In genomic region chr9:75892168-75892901, GRCh38 we compare ENCODE assay signal across 8 cellular contexts. TPM values are rescaled to one million over a fixed set of nuclear protein-coding genes. Genes with fewer than 3 reads are reported as not detected.
A peak's percentile ranks its signal among the peaks of the same experiment; 100 is the strongest.
DNase-seq lines count a peak whose midpoint lies in the region; ATAC-seq and TF ChIP-seq lines count a peak whose summit lies in the region.

No MANE protein-coding gene starts in this region.

- 2% methylated on average over 22 to 35 of the region's 35 CpGs for WGBS in thyroid gland, 2 donors

- intact Hi-C loops in thyroid gland (cut with DNase I): no loop called here

- H3K27me3 ChIP-seq in WERI-Rb-1 (ENCODE audit: insufficient read depth, low read depth, severe bottlenecking) (peaks cover 18% of the 10 kb centered on the region), muscle layer of colon (ENCODE audit: control insufficient read depth in 1 of 2, insufficient read depth in 2 of 2, low read length in 2 of 2) (no peaks in the 10 kb centered on the region), thyroid gland (no peaks in the 10 kb centered on the region)

- H3K27ac ChIP-seq in WERI-Rb-1 (no peak overlapping the region), muscle layer of colon (ENCODE audit: low read depth, low read length) (no peak overlapping the region), thyroid gland (no peak overlapping the region)

- peak; percentile 13 for DNase-seq in WERI-Rb-1
- DNase-seq in epithelial cell of esophagus (ENCODE audit: low read depth): peak; percentile 15
- DNase-seq in thyroid gland: peak; percentile 32 to 46
- no peak for DNase-seq in dedifferentiated amniotic fluid mesenchymal stem cell (ENCODE audit: extremely low spot score)
- no peak for DNase-seq in GM10248 (ENCODE audit: extremely low spot score)

- POLR2A ChIA-PET in GM10248 (lab: Yijun Ruan, JAX): no interaction called here

- CTCF ChIA-PET in GM10248 (lab: Yijun Ruan, JAX): no interaction called here

- no peak for ATAC-seq in HG03108 (IDR thresholded peaks at IDR 0.05; ENCODE audit: unreplicated experiment)

- TF ChIP-seq POLR2A in thyroid gland (IDR thresholded peaks at IDR 0.05): no peak

- H3K36me3 ChIP-seq in ES-I3 (ENCODE audit: insufficient read depth, low read length) (no peaks in the 10 kb centered on the region), WERI-Rb-1 (peaks cover 3% of the 10 kb centered on the region; the same call in 1 of the 2 replicates), muscle layer of colon (ENCODE audit: insufficient read depth, low read length) (no peaks in the 10 kb centered on the region), thyroid gland (no peaks in the 10 kb centered on the region)

- no peaks in the 10 kb centered on the region for H3K9me3 ChIP-seq in ES-I3 (ENCODE audit: control insufficient read depth, insufficient read depth, low read length)
- H3K9me3 ChIP-seq in WERI-Rb-1 (ENCODE audit: severe bottlenecking): no peaks in the 10 kb centered on the region
- no peaks in the 10 kb centered on the region for H3K9me3 ChIP-seq in muscle layer of colon (ENCODE audit: low read length)
- no peaks in the 10 kb centered on the region for H3K9me3 ChIP-seq in thyroid gland

- H3K9ac ChIP-seq in ES-I3 (ENCODE audit: low read depth, low read length): peak overlapping the region; percentile 83
- H3K9ac ChIP-seq in muscle layer of colon (ENCODE audit: low read length): peak overlapping the region; percentile 35

- TF ChIP-seq CTCF in WERI-Rb-1 (IDR thresholded peaks at IDR 0.05; ENCODE audit: low read depth, low read length) (no peak), epithelial cell of esophagus (IDR thresholded peaks at IDR 0.05; ENCODE audit: insufficient read depth, low read depth, low read length, missing control alignments) (no peak), thyroid gland (IDR thresholded peaks at IDR 0.05) (no peak), GM10248 (IDR thresholded peaks at IDR 0.05; ENCODE audit: control extremely low read depth, extremely low read depth, low read depth, missing control alignments) (no peak)

- peak overlapping the region; percentile 95 for H3K4me3 ChIP-seq in WERI-Rb-1 (ENCODE audit: low read depth, low read length)
- peak overlapping the region; percentile 75 for H3K4me3 ChIP-seq in epithelial cell of esophagus (ENCODE audit: low read length)
- H3K4me3 ChIP-seq in muscle layer of colon (ENCODE audit: low read depth in 1 of 2, low read length in 2 of 2): peak overlapping the region; percentile 78 to 86
- peak overlapping the region in 2 of 3 donors; percentile 26 to 64 for H3K4me3 ChIP-seq in thyroid gland (replicated peaks in 1 of 3)

- H3K4me1 ChIP-seq in ES-I3 (ENCODE audit: insufficient read depth, low read length) (peaks cover 34% of the 10 kb centered on the region), muscle layer of colon (ENCODE audit: insufficient read depth, low read length) (peaks cover 17% of the 10 kb centered on the region), thyroid gland (peaks cover 4 to 16% of the 10 kb centered on the region in 2 donors)

RNA-seq across cellular contexts. Expression of gene PCSK5, which starts 1.9 kb away (rescaled TPM):
- 10 to 100 TPM in 3 of 4 donors, 1 to 10 TPM in 1; 9.6 to 41.8 (median 15.1) TPM for total RNA-seq in thyroid gland

Comparison
In these comparisons a context has a peak if more than half of its experiments do, and no peak if none do; other contexts are left out.
1. DNase-seq: peak in WERI-Rb-1 (single experiment), epithelial cell of esophagus (single experiment) and thyroid gland (2 of 2); none in dedifferentiated amniotic fluid mesenchymal stem cell (single experiment) and GM10248 (single experiment).
2. H3K4me3 ChIP-seq: peak in every context shown above with its lines; median percentile 95 in WERI-Rb-1; 82 in muscle layer of colon; 75 in epithelial cell of esophagus; 45 in thyroid gland.